ENCODE assay signal across 1 cellular context in the genomic region with DNA sequence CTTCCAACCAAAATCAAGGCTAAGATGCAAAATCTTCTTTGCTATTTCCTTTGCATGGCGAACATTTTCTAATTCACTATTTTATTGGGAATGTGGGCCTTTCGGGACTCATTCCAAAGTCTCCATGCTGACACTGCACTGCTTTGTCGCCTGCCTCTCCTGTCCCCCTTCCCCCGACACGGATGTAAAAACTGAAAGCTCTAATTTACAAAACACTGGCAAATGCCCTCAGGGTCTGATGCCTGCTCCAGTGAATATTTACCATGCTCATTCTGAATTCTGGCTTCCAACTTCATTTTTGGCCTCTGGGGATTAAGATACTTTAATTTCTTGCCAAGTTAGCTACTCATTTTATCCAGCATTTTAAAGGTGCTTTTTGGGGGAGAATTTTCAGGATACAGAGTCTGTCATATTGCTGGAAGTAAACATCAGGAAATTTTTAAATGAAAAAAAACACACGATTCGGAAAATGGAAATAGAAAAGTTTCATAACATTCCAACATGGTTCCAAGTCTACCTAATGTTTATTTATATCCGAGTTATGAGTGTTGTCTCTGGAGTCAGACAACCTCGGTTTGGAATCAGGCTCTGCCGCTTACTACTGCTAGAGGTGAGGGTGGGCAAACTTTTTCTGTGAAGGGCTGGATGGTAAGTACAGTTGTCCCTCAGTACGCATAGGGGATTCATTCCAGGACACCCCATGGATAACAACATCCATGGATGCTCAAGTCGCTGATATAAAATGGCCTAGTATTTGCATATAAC.
TF ChIP-seq lines count a peak whose summit lies in the region.

No MANE protein-coding gene starts in this region.

TF ChIP-seq in WTC11, 78 proteins besides CTCF, POLR2A, EP300 and RAD21 (continued from another document):
- TF ChIP-seq, protein P1, sequence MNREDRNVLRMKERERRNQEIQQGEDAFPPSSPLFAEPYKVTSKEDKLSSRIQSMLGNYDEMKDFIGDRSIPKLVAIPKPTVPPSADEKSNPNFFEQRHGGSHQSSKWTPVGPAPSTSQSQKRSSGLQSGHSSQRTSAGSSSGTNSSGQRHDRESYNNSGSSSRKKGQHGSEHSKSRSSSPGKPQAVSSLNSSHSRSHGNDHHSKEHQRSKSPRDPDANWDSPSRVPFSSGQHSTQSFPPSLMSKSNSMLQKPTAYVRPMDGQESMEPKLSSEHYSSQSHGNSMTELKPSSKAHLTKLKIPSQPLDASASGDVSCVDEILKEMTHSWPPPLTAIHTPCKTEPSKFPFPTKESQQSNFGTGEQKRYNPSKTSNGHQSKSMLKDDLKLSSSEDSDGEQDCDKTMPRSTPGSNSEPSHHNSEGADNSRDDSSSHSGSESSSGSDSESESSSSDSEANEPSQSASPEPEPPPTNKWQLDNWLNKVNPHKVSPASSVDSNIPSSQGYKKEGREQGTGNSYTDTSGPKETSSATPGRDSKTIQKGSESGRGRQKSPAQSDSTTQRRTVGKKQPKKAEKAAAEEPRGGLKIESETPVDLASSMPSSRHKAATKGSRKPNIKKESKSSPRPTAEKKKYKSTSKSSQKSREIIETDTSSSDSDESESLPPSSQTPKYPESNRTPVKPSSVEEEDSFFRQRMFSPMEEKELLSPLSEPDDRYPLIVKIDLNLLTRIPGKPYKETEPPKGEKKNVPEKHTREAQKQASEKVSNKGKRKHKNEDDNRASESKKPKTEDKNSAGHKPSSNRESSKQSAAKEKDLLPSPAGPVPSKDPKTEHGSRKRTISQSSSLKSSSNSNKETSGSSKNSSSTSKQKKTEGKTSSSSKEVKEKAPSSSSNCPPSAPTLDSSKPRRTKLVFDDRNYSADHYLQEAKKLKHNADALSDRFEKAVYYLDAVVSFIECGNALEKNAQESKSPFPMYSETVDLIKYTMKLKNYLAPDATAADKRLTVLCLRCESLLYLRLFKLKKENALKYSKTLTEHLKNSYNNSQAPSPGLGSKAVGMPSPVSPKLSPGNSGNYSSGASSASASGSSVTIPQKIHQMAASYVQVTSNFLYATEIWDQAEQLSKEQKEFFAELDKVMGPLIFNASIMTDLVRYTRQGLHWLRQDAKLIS (CRISPR knock-in tag; IDR thresholded peaks at IDR 0.05; ENCODE audit: borderline replicate concordance), result no peak
- TF ChIP-seq TEAD1 (CRISPR knock-in tag; IDR thresholded peaks at IDR 0.05) (no peak), ZNF263 (CRISPR knock-in tag; IDR thresholded peaks at IDR 0.05; ENCODE audit: low read depth) (no peak), GTF2I (CRISPR knock-in tag; conservative IDR thresholded peaks at IDR 0.05) (no peak), SOX15 (CRISPR knock-in tag; IDR thresholded peaks at IDR 0.05) (no peak), ZNF423 (CRISPR knock-in tag; IDR thresholded peaks at IDR 0.05) (no peak), HMGA2 (CRISPR knock-in tag; IDR thresholded peaks at IDR 0.05) (no peak), ELF4 (CRISPR knock-in tag; IDR thresholded peaks at IDR 0.05; ENCODE audit: low read depth) (no peak)
- TF ChIP-seq, protein P2, sequence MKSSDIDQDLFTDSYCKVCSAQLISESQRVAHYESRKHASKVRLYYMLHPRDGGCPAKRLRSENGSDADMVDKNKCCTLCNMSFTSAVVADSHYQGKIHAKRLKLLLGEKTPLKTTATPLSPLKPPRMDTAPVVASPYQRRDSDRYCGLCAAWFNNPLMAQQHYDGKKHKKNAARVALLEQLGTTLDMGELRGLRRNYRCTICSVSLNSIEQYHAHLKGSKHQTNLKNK (CRISPR knock-in tag; IDR thresholded peaks at IDR 0.05), result no peak
